In the genomic region with DNA sequence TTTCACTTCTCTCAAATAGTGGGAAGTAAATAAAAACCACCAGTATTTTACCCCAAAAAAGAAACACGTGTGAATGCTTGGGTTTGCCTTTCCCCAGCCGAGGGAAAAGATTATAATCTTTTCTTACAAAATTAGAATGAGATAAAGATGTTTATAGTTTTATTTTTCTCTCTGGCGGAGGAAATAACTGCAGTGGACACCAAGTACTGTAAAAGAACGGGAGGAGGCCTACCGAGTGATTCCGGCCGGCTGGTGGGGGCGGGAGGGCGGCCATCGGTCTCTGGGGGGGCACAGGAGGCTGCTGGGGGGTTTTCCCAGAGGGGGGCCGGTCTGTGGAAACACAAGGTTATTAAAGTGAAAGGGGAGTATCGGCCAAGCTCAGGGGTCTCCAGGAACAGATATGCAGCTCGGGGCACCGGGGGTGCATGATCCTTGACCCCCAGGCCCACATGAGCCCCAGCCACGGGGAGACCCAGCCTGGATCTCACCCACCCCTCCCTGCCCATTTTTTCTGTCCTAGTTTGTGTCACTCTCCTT, we compare ENCODE assay signal across 11 cellular contexts. TPM values are rescaled to one million over a fixed set of nuclear protein-coding genes. Genes with fewer than 3 reads are reported as not detected.
DNase-seq lines count a peak whose midpoint lies in the region; ATAC-seq and TF ChIP-seq lines count a peak whose summit lies in the region.
"Had no signal": no experiment of that assay in that cellular context is flagged by ENCODE, and none has a peak within 500 bp of the region (broad histone marks: within the 10 kb centered on the region; RNA-seq: fewer than 3 reads in every experiment).

No MANE protein-coding gene starts in this region.

- DNase-seq in T-helper 2 cell treated with Interferon-gamma antibody and Interleukin-4, amounts not matched to agents 5 μg/mL and 100 μg/mL, for 36 hours (ENCODE audit: low spot score) = no peak
- DNase-seq in T-helper 2 cell = no peak
- DNase-seq in RWPE1 (ENCODE audit: low spot score) = no peak
- DNase-seq in endothelial cell (ENCODE audit: low spot score) = no peak
- no peak for DNase-seq in foreskin melanocyte
- DNase-seq in NCI-H2196 (lab: John Stamatoyannopoulos, UW; ENCODE audit: unreplicated experiment) = no peak
- DNase-seq: NCI-H2081 treated with DMSO at 0.1 percent for 48 hours had no signal

- H3K27ac Mint-ChIP-seq in T-helper 2 cell treated with Interferon-gamma antibody and Interleukin-4, amounts not matched to agents 5 μg/mL and 100 μg/mL, for 36 hours = peak overlapping the region; percentile 89
- no peak overlapping the region for H3K27ac Mint-ChIP-seq in endothelial cell (ENCODE audit: unreplicated experiment)

- peaks cover 14% of the 10 kb centered on the region for H3K4me1 ChIP-seq in stomach smooth muscle (ENCODE audit: control insufficient read depth, insufficient read depth, low read length)

- H3K4me3 ChIP-seq in stomach smooth muscle (ENCODE audit: low read length in 2 of 2) = peak overlapping the region; percentile 14 to 24

- H3K27ac ChIP-seq in RWPE1 = no peak overlapping the region
- H3K27ac ChIP-seq in stomach smooth muscle (ENCODE audit: low read length) = no peak overlapping the region

- POLR2A ChIA-PET in RWPE1 (lab: Yijun Ruan, JAX; ENCODE audit: low non-redundant PET) = no interaction called here

- no peaks in the 10 kb centered on the region for H3K36me3 ChIP-seq in stomach smooth muscle (ENCODE audit: control insufficient read depth in 2 of 2, insufficient read depth in 2 of 2, low read length in 2 of 2)

- peaks cover 85% of the 10 kb centered on the region for H3K36me3 Mint-ChIP-seq in T-helper 2 cell treated with Interferon-gamma antibody and Interleukin-4, amounts not matched to agents 5 μg/mL and 100 μg/mL, for 36 hours (ENCODE audit: low read depth)
- peaks cover 4% of the 10 kb centered on the region for H3K36me3 Mint-ChIP-seq in endothelial cell (ENCODE audit: low read depth, unreplicated experiment)

- no peaks in the 10 kb centered on the region for H3K27me3 Mint-ChIP-seq in T-helper 2 cell treated with Interferon-gamma antibody and Interleukin-4, amounts not matched to agents 5 μg/mL and 100 μg/mL, for 36 hours (ENCODE audit: low read depth)
- peaks cover 3% of the 10 kb centered on the region for H3K27me3 Mint-ChIP-seq in endothelial cell (ENCODE audit: unreplicated experiment)

- no peaks in the 10 kb centered on the region for H3K9me3 ChIP-seq in stomach smooth muscle (ENCODE audit: control insufficient read depth in 2 of 2, low read length in 2 of 2)

- peak overlapping the region in 1 of 2 donors; percentile 32 for H3K9ac ChIP-seq in stomach smooth muscle (ENCODE audit: low read length in 2 of 2)

- TF ChIP-seq CTCF in RWPE1 (conservative IDR thresholded peaks at IDR 0.05; ENCODE audit: low read depth) (peak; percentile 55), endothelial cell (IDR thresholded peaks at IDR 0.05; ENCODE audit: unreplicated experiment) (peak; percentile 33)

- H3K9me3 Mint-ChIP-seq in T-helper 2 cell treated with Interferon-gamma antibody and Interleukin-4, amounts not matched to agents 5 μg/mL and 100 μg/mL, for 36 hours = no peaks in the 10 kb centered on the region
- H3K9me3 Mint-ChIP-seq in endothelial cell (ENCODE audit: unreplicated experiment) = no peaks in the 10 kb centered on the region

- peaks cover 0 to 8% of the 10 kb centered on the region in 2 donors for H3K27me3 ChIP-seq in stomach smooth muscle (ENCODE audit: control insufficient read depth in 1 of 2, insufficient read depth in 2 of 2, low read length in 2 of 2)

- peaks cover 74% of the 10 kb centered on the region for H3K4me1 Mint-ChIP-seq in T-helper 2 cell treated with Interferon-gamma antibody and Interleukin-4, amounts not matched to agents 5 μg/mL and 100 μg/mL, for 36 hours (ENCODE audit: low read depth)
- peaks cover 36% of the 10 kb centered on the region for H3K4me1 Mint-ChIP-seq in endothelial cell (ENCODE audit: unreplicated experiment)

- peak overlapping the region; percentile 78 for H3K4me3 Mint-ChIP-seq in T-helper 2 cell treated with Interferon-gamma antibody and Interleukin-4, amounts not matched to agents 5 μg/mL and 100 μg/mL, for 36 hours
- no peak overlapping the region for H3K4me3 Mint-ChIP-seq in endothelial cell (ENCODE audit: unreplicated experiment)

- CTCF ChIA-PET in RWPE1 (lab: Yijun Ruan, JAX) = interaction anchor here (0.6 to 1.1 kb wide), 6 partner anchors 12 to 313 kb away, joined by 3 to 5 read pairs (median 4); no protein-coding TSS in a partner anchor

- ATAC-seq in HG02840 (IDR thresholded peaks at IDR 0.05; ENCODE audit: low FRiP score, unreplicated experiment) = no peak

RNA-seq across cellular contexts. Expression of gene LCP2, which starts 29.4 kb away (rescaled TPM):
- 13.8 TPM for total RNA-seq in endothelial cell (ENCODE audit: unreplicated experiment)
- total RNA-seq: A673 had no signal

RNA-seq across cellular contexts. Expression of gene C5orf58, which starts 35.4 kb away (rescaled TPM):
- total RNA-seq in endothelial cell (ENCODE audit: unreplicated experiment) = 0.28 TPM
- total RNA-seq: A673, dermis microvascular lymphatic vessel endothelial cell had no signal
